21 cellular contexts compared by ENCODE assay signal in the genomic region with DNA sequence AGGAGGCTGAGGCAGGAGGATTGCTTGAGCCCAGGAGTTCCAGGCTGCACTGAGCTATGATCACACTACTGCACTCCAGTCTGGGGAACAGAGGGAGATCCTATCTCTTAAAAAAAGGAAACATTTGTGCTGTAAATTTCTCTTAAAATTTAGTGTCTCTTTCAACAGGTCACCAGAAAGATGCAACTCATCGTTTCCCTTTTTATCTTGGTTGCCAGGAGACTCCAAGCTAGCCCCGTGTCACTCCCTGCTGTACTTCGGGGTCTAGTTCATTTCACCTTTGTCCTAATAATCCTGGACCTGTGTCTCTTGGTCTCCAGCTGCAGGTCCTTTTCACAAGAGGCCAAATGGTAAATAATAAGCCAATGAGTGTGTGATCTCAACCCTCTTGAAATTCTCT. TPM values are rescaled to one million over a fixed set of nuclear protein-coding genes. Genes with fewer than 3 reads are reported as not detected.
"Had no signal": no experiment of that assay in that cellular context is flagged by ENCODE, and none has a peak within 500 bp of the region (broad histone marks: within the 10 kb centered on the region; RNA-seq: fewer than 3 reads in every experiment).

No MANE protein-coding gene starts in this region.

- H3K27me3 Mint-ChIP-seq: natural killer cell treated with Interleukin-12 subunit alpha and Interleukin-12 subunit beta and Interleukin-15 and Interleukin-18, amount 100 ng/mL, for 72 hours had no signal

- DNase-seq: activated CD4-positive, CD25-positive, alpha-beta regulatory T cell treated with anti-CD3 and anti-CD28 coated beads, Interleukin-2, amount 50 U/mL, for 72 hours; activated T-cell treated with anti-CD3 and anti-CD28 coated beads, Interleukin-2, amount 50 U/mL, for 1 hour; aorta; brain microvascular endothelial cell; central memory CD4-positive, alpha-beta T cell; colonic mucosa; dorsolateral prefrontal cortex; endodermal cell; foreskin keratinocyte; glutamatergic neuron; immature natural killer cell; stimulated activated CD4-positive, alpha-beta T cell treated with anti-CD3 and anti-CD28 coated beads, Interleukin-4, amount 100 ng/mL, for 24 hours; stimulated activated naive CD8-positive, alpha-beta T cell treated with anti-CD3 and anti-CD28 coated beads, Interleukin-15, Interleukin-2, amounts not matched to agents 100 U/mL and 50 U/mL, for 24 hours; substantia nigra; T-helper 1 cell; thyroid gland; WERI-Rb-1 had no signal

- H3K9me3 Mint-ChIP-seq: activated naive CD4-positive, alpha-beta T cell treated with anti-CD3 and anti-CD28 coated beads, Interleukin-2, amount 50 U/mL, for 72 hours; endodermal cell; immature natural killer cell; mesothelial cell of epicardium; natural killer cell treated with Interleukin-12 subunit alpha and Interleukin-12 subunit beta and Interleukin-15 and Interleukin-18, amount 100 ng/mL, for 72 hours had no signal

- H3K36me3 Mint-ChIP-seq: activated naive CD4-positive, alpha-beta T cell treated with anti-CD3 and anti-CD28 coated beads, Interleukin-2, amount 50 U/mL, for 72 hours; natural killer cell treated with Interleukin-12 subunit alpha and Interleukin-12 subunit beta and Interleukin-15 and Interleukin-18, amount 100 ng/mL, for 72 hours had no signal

- ATAC-seq: activated naive CD4-positive, alpha-beta T cell treated with anti-CD3 and anti-CD28 coated beads, Interleukin-2, amount 50 U/mL, for 72 hours; foreskin keratinocyte; left lobe of liver; natural killer cell treated with Interleukin-12 subunit alpha and Interleukin-12 subunit beta and Interleukin-15 and Interleukin-18, amount 100 ng/mL, for 72 hours; stimulated activated naive CD8-positive, alpha-beta T cell treated with anti-CD3 and anti-CD28 coated beads, Interleukin-15, Interleukin-2, amounts not matched to agents 100 U/mL and 50 U/mL, for 24 hours had no signal

- H3K27ac Mint-ChIP-seq: mesothelial cell of epicardium had no signal

- H3K4me3 Mint-ChIP-seq: endodermal cell; immature natural killer cell; mesothelial cell of epicardium; natural killer cell treated with Interleukin-12 subunit alpha and Interleukin-12 subunit beta and Interleukin-15 and Interleukin-18, amount 100 ng/mL, for 72 hours had no signal

RNA-seq across cellular contexts. Expression of a gene that starts 23.1 kb away (rescaled TPM):
- total RNA-seq: foreskin keratinocyte had no signal
